Comparison of ENCODE assay signal across 10 cellular contexts in the genomic region with DNA sequence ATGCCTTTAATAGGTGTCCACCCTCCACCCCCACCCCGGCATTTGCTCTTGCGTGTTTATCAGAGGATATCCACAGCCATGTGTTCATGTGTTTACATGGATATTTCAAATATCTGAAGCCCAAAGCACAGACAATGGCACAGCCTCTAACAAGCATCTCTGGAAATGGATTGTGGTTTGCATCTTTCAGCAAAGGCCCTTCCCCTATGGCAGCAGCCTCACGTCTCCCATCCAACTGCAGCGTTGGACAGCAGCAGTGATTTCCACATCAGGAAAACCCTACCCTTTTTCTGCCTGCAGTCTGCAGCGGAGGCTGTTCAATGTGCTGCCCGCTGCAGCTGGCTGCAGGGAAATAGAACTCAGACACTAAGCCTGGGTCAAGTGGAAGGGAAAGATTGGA. TPM values are rescaled to one million over a fixed set of nuclear protein-coding genes. Genes with fewer than 3 reads are reported as not detected.
DNase-seq lines count a peak whose midpoint lies in the region; ATAC-seq lines count a peak whose summit lies in the region.
"Had no signal": no experiment of that assay in that cellular context is flagged by ENCODE, and none has a peak within 500 bp of the region (broad histone marks: within the 10 kb centered on the region; RNA-seq: fewer than 3 reads in every experiment).

No MANE protein-coding gene starts in this region.

- no peaks in the 10 kb centered on the region for H3K27me3 ChIP-seq in aorta (ENCODE audit: control insufficient read depth in 1 of 2, insufficient read depth in 2 of 2, low read length in 1 of 2)

- no peaks in the 10 kb centered on the region for H3K9me3 Mint-ChIP-seq in stimulated activated naive CD8-positive, alpha-beta T cell treated with anti-CD3 and anti-CD28 coated beads, Interleukin-15, Interleukin-2, amounts not matched to agents 100 ng/mL and 50 ng/mL, for 24 hours
- H3K9me3 Mint-ChIP-seq in central memory CD8-positive, alpha-beta T cell: no peaks in the 10 kb centered on the region

- 27 to 41% methylated on average over 6 of the region's 6 CpGs for WGBS in aorta, 2 donors

- ATAC-seq in stimulated activated naive CD8-positive, alpha-beta T cell treated with anti-CD3 and anti-CD28 coated beads, Interleukin-15, Interleukin-2, amounts not matched to agents 100 U/mL and 50 U/mL, for 24 hours: no peak
- ATAC-seq in central memory CD8-positive, alpha-beta T cell (replicated peaks; ENCODE audit: extremely low read depth, poor library complexity, severe bottlenecking): no peak
- no peak for ATAC-seq in aorta (ENCODE audit: low FRiP score)
- no peak for ATAC-seq in HG03354 (IDR thresholded peaks at IDR 0.05; ENCODE audit: poor library complexity, severe bottlenecking, unreplicated experiment)
- no peak for ATAC-seq in HG03442 (IDR thresholded peaks at IDR 0.05; ENCODE audit: unreplicated experiment)
- ATAC-seq: heart left ventricle had no signal

- no peaks in the 10 kb centered on the region for H3K36me3 ChIP-seq in aorta (ENCODE audit: control insufficient read depth in 1 of 2, insufficient read depth in 2 of 2, low read length in 1 of 2)
- H3K36me3 ChIP-seq: heart left ventricle had no signal

- peak overlapping the region; percentile 69 for H3K4me3 Mint-ChIP-seq in stimulated activated naive CD8-positive, alpha-beta T cell treated with anti-CD3 and anti-CD28 coated beads, Interleukin-15, Interleukin-2, amounts not matched to agents 100 ng/mL and 50 ng/mL, for 24 hours
- peak overlapping the region; percentile 77 for H3K4me3 Mint-ChIP-seq in central memory CD8-positive, alpha-beta T cell

- H3K9me3 ChIP-seq in aorta (ENCODE audit: control insufficient read depth, low read length): no peaks in the 10 kb centered on the region
- H3K9me3 ChIP-seq: heart left ventricle had no signal

- H3K36me3 Mint-ChIP-seq in stimulated activated naive CD8-positive, alpha-beta T cell treated with anti-CD3 and anti-CD28 coated beads, Interleukin-15, Interleukin-2, amounts not matched to agents 100 ng/mL and 50 ng/mL, for 24 hours (ENCODE audit: low read depth): no peaks in the 10 kb centered on the region
- H3K36me3 Mint-ChIP-seq in central memory CD8-positive, alpha-beta T cell (ENCODE audit: insufficient read depth): peaks cover 3% of the 10 kb centered on the region

- peaks cover 36% of the 10 kb centered on the region for H3K27me3 Mint-ChIP-seq in stimulated activated naive CD8-positive, alpha-beta T cell treated with anti-CD3 and anti-CD28 coated beads, Interleukin-15, Interleukin-2, amounts not matched to agents 100 ng/mL and 50 ng/mL, for 24 hours
- peaks cover 19% of the 10 kb centered on the region for H3K27me3 Mint-ChIP-seq in central memory CD8-positive, alpha-beta T cell

- H3K27ac Mint-ChIP-seq in stimulated activated naive CD8-positive, alpha-beta T cell treated with anti-CD3 and anti-CD28 coated beads, Interleukin-15, Interleukin-2, amounts not matched to agents 100 ng/mL and 50 ng/mL, for 24 hours: no peak overlapping the region
- peak overlapping the region; percentile 35 for H3K27ac Mint-ChIP-seq in central memory CD8-positive, alpha-beta T cell (ENCODE audit: low read depth)

- intact Hi-C loops in aorta (cut with DNase I): loop anchor here in 1 of 2 donors (5.0 kb wide), 1 partner anchor 33 kb away; no protein-coding TSS in a partner anchor

- DNase-seq in stimulated activated naive CD8-positive, alpha-beta T cell treated with anti-CD3 and anti-CD28 coated beads, Interleukin-15, Interleukin-2, amounts not matched to agents 100 U/mL and 50 U/mL, for 24 hours: no peak
- DNase-seq in central memory CD8-positive, alpha-beta T cell (ENCODE audit: low spot score in 2 of 2): no peak
- peak; percentile 36 for DNase-seq in myocyte (ENCODE audit: low read depth)
- peak; percentile 48 to 64 for DNase-seq in aorta
- DNase-seq in NCI-H1105 treated with DMSO at 0.1 percent for 48 hours (lab: John Stamatoyannopoulos, UW): no peak
- DNase-seq: DND-41 had no signal

- H3K4me1 Mint-ChIP-seq in stimulated activated naive CD8-positive, alpha-beta T cell treated with anti-CD3 and anti-CD28 coated beads, Interleukin-15, Interleukin-2, amounts not matched to agents 100 ng/mL and 50 ng/mL, for 24 hours (ENCODE audit: low read depth): peaks cover 43% of the 10 kb centered on the region
- H3K4me1 Mint-ChIP-seq in central memory CD8-positive, alpha-beta T cell: peaks cover 34% of the 10 kb centered on the region

- H3K4me3 ChIP-seq in aorta (ENCODE audit: low read length in 2 of 2): no peak overlapping the region

- no peaks in the 10 kb centered on the region for H3K4me1 ChIP-seq in aorta (ENCODE audit: control insufficient read depth in 1 of 2, insufficient read depth in 2 of 2, low read length in 2 of 2)

- peak overlapping the region in 1 of 2 donors; percentile 10 for H3K27ac ChIP-seq in aorta (ENCODE audit: low read depth in 1 of 2, low read length in 2 of 2)
- H3K27ac ChIP-seq: heart left ventricle had no signal

RNA-seq across cellular contexts. Expression of a gene that starts 1.6 kb away (rescaled TPM):
- total RNA-seq in myocyte: 0.11 and 0.16 TPM in 2 replicates
- 0.37 TPM for polyA plus RNA-seq in myocyte (2012)
- total RNA-seq in aorta: 10 to 100 TPM; 14.8 to 18.2 TPM
- polyA plus RNA-seq in aorta: 1 to 10 TPM; 2.1 to 5.1 TPM

RNA-seq across cellular contexts. Expression of a gene that starts 38.7 kb away (rescaled TPM):
- total RNA-seq in myocyte (3.9 and 10.0 TPM in 2 replicates), aorta (10 to 100 TPM in 1 of 2 donors, 1 to 10 TPM in 1; 5.9 to 10.3 TPM)
- 4.3 TPM for polyA plus RNA-seq in myocyte (2012)
- 1 to 10 TPM; 4.3 to 4.5 TPM for polyA plus RNA-seq in aorta

Comparison
In these comparisons a context has a peak if more than half of its experiments do, and no peak if none do; other contexts are left out.
1. DNase-seq: peak in myocyte (single experiment) and aorta (2 of 2); none in stimulated activated naive CD8-positive, alpha-beta T cell treated with anti-CD3 and anti-CD28 coated beads, Interleukin-15, Interleukin-2, amounts not matched to agents 100 U/mL and 50 U/mL, for 24 hours (single experiment), central memory CD8-positive, alpha-beta T cell (0 of 2) and NCI-H1105 treated with DMSO at 0.1 percent for 48 hours (single experiment).
2. RNA of a gene that starts 1.6 kb away (total RNA-seq): 14.8 to 18.2 TPM in aorta; 0.11 to 0.16 TPM in myocyte; every median in the first group is over 10 times any median in the second.